Comparison of ENCODE assay signal across 20 cellular contexts in genomic region chr12:119169150-119169549, GRCh38. TPM values are rescaled to one million over a fixed set of nuclear protein-coding genes. Genes with fewer than 3 reads are reported as not detected.
"Had no signal": no experiment of that assay in that cellular context is flagged by ENCODE, and none has a peak within 500 bp of the region (broad histone marks: within the 10 kb centered on the region; RNA-seq: fewer than 3 reads in every experiment).

No MANE protein-coding gene starts in this region.

- H3K4me1 Mint-ChIP-seq: activated B cell treated with CpG ODN at 0.5 μM for 24 hours; activated CD4-positive, alpha-beta memory T cell treated with anti-CD3 and anti-CD28 coated beads, Interleukin-2, amount 10 ng/mL, durations not matched to agents 7 days and 5 days; activated CD8-positive, alpha-beta memory T cell treated with anti-CD3 and anti-CD28 coated beads, Interleukin-2, amount 10 ng/mL, durations not matched to agents 7 days and 5 days; activated naive CD8-positive, alpha-beta T cell treated with anti-CD3 and anti-CD28 coated beads for 36 hours; natural killer cell had no signal

- H3K9me3 ChIP-seq: gastroesophageal sphincter, heart left ventricle, neutrophil, sigmoid colon, spleen, tibial artery had no signal

- H3K4me3 ChIP-seq: dorsolateral prefrontal cortex, gastroesophageal sphincter, heart left ventricle, sigmoid colon, spleen, tibial artery had no signal

- H3K4me1 ChIP-seq: gastroesophageal sphincter, heart left ventricle, sigmoid colon, spleen, tibial artery had no signal

- H3K36me3 ChIP-seq: gastroesophageal sphincter, heart left ventricle, neutrophil, sigmoid colon, spleen, tibial artery had no signal

- H3K36me3 Mint-ChIP-seq: activated CD8-positive, alpha-beta memory T cell treated with anti-CD3 and anti-CD28 coated beads, Interleukin-2, amount 10 ng/mL, durations not matched to agents 7 days and 5 days; activated naive CD8-positive, alpha-beta T cell treated with anti-CD3 and anti-CD28 coated beads for 36 hours; natural killer cell had no signal

- H3K27me3 Mint-ChIP-seq: activated CD4-positive, alpha-beta memory T cell treated with anti-CD3 and anti-CD28 coated beads, Interleukin-2, amount 10 ng/mL, durations not matched to agents 7 days and 5 days; activated CD8-positive, alpha-beta memory T cell treated with anti-CD3 and anti-CD28 coated beads, Interleukin-2, amount 10 ng/mL, durations not matched to agents 7 days and 5 days; activated naive CD8-positive, alpha-beta T cell treated with anti-CD3 and anti-CD28 coated beads for 36 hours had no signal

- H3K27ac Mint-ChIP-seq: activated B cell treated with CpG ODN at 0.5 μM for 24 hours; activated CD4-positive, alpha-beta memory T cell treated with anti-CD3 and anti-CD28 coated beads, Interleukin-2, amount 10 ng/mL, durations not matched to agents 7 days and 5 days; activated CD8-positive, alpha-beta memory T cell treated with anti-CD3 and anti-CD28 coated beads, Interleukin-2, amount 10 ng/mL, durations not matched to agents 7 days and 5 days; activated naive CD8-positive, alpha-beta T cell treated with anti-CD3 and anti-CD28 coated beads for 36 hours; natural killer cell had no signal

- H3K9me3 Mint-ChIP-seq: activated B cell treated with CpG ODN at 0.5 μM for 24 hours; activated CD4-positive, alpha-beta memory T cell treated with anti-CD3 and anti-CD28 coated beads, Interleukin-2, amount 10 ng/mL, durations not matched to agents 7 days and 5 days; natural killer cell had no signal

- H3K4me3 Mint-ChIP-seq: activated B cell treated with CpG ODN at 0.5 μM for 24 hours; activated CD4-positive, alpha-beta memory T cell treated with anti-CD3 and anti-CD28 coated beads, Interleukin-2, amount 10 ng/mL, durations not matched to agents 7 days and 5 days; activated CD8-positive, alpha-beta memory T cell treated with anti-CD3 and anti-CD28 coated beads, Interleukin-2, amount 10 ng/mL, durations not matched to agents 7 days and 5 days; activated naive CD8-positive, alpha-beta T cell treated with anti-CD3 and anti-CD28 coated beads for 36 hours; natural killer cell had no signal

- H3K27me3 ChIP-seq: gastroesophageal sphincter, heart left ventricle, neutrophil, sigmoid colon, tibial artery had no signal

- DNase-seq: activated B cell treated with CpG ODN at 0.5 μM for 24 hours; activated CD4-positive, alpha-beta memory T cell treated with anti-CD3 and anti-CD28 coated beads, Interleukin-2, amount 10 ng/mL, durations not matched to agents 7 days and 5 days; activated CD4-positive, alpha-beta T cell treated with anti-CD3 and anti-CD28 coated beads for 4 hours; activated CD8-positive, alpha-beta memory T cell treated with anti-CD3 and anti-CD28 coated beads, Interleukin-2, amount 10 ng/mL, durations not matched to agents 7 days and 5 days; activated naive CD8-positive, alpha-beta T cell treated with anti-CD3 and anti-CD28 coated beads for 36 hours; amygdala; central memory CD4-positive, alpha-beta T cell; dorsolateral prefrontal cortex; erythroblast; heart left ventricle; kidney glomerular epithelial cell; mesenchymal stem cell; natural killer cell; sigmoid colon; spleen; stimulated activated naive CD4-positive, alpha-beta T cell treated with Interleukin-2 at 50 U/mL for 16 hours; tibial artery had no signal

- ATAC-seq: activated CD8-positive, alpha-beta memory T cell treated with anti-CD3 and anti-CD28 coated beads, Interleukin-2, amount 10 ng/mL, durations not matched to agents 7 days and 5 days; gastroesophageal sphincter; heart left ventricle; natural killer cell had no signal

- H3K27ac ChIP-seq: gastroesophageal sphincter, heart left ventricle, neutrophil, sigmoid colon, spleen, tibial artery had no signal

RNA-seq across cellular contexts. Expression of gene HSPB8, which starts 9.6 kb away (rescaled TPM):
- total RNA-seq: activated B cell treated with CpG ODN at 0.5 μM for 24 hours; activated CD4-positive, alpha-beta memory T cell treated with anti-CD3 and anti-CD28 coated beads, Interleukin-2, amount 10 ng/mL, durations not matched to agents 7 days and 5 days; activated CD8-positive, alpha-beta memory T cell treated with anti-CD3 and anti-CD28 coated beads, Interleukin-2, amount 10 ng/mL, durations not matched to agents 7 days and 5 days; activated naive CD8-positive, alpha-beta T cell treated with anti-CD3 and anti-CD28 coated beads for 36 hours; natural killer cell; T-helper 2 cell treated with Interferon-gamma antibody and Interleukin-4, amounts not matched to agents 100 ng/mL and 5 ng/mL, for 36 hours had no signal
